Comparison of ENCODE assay signal across 8 cellular contexts in the genomic region with DNA sequence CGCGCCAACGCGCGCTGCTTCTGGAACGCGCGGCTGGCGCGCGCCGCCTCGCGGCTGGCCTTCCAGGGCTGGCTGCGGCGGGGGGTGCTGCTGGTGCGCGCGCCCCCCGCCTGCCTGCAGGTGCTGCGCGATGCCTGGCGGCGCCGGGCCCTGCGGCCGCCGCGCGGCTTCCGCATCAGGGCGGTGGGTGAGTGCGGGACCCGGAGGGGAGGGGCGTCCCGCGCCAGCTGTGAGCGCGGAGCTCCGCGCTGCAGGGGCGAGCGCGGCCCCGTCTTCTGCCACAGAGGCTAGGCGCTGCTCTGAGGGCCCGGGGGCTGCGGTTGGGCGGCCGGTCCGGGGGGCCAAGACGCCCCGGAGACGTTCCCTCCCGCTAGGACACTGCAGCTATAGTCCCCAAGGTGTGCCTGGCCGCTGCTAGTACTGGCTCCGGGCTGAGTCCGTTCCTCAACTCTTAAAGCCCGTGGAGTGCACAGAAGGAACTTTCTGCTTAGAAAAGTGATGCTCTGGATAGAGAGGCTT. TPM values are rescaled to one million over a fixed set of nuclear protein-coding genes. Genes with fewer than 3 reads are reported as not detected.
DNase-seq lines count a peak whose midpoint lies in the region; ATAC-seq and TF ChIP-seq lines count a peak whose summit lies in the region.
"Not testable (repeated sequence)": the region's sequence is repeated elsewhere in the genome, so short reads cannot be mapped to it uniquely, and the experiment has no call there.

No MANE protein-coding gene starts in this region.

- WGBS in right lobe of liver (ENCODE audit: insufficient coverage, low coverage, low lambda C conversion rate, missing lambda C conversion rate) = no CpG with 5 or more reads among the region's 59 CpGs

- CTCF ChIA-PET in OCI-LY7 (lab: Charles Lee; ENCODE audit: unreplicated experiment) = interaction anchor here (1.2 kb wide), 1 partner anchor 278 kb away, joined by 3 read pairs; no protein-coding TSS in a partner anchor

- peak overlapping the region in 2 of 3 donors; percentile 50 to 71 for H3K9ac ChIP-seq in skeletal muscle tissue (ENCODE audit: low read depth in 1 of 3, low read length in 3 of 3)

- not testable (repeated sequence) for BruUV-seq in OCI-LY7 (replicated peaks; lab: Mats Ljungman, UMichigan)

- DNase-seq in AG10803 (ENCODE audit: low read depth); right lobe of liver: not testable (repeated sequence)
- DNase-seq in OCI-LY7 (ENCODE audit: low spot score) = peak; percentile 45
- DNase-seq in endothelial cell (ENCODE audit: low spot score) = peak; percentile 15

- H3K4me3 ChIP-seq in AG10803 (ENCODE audit: low read length) = 0 out of 2 replicates have a peak overlapping the region, but pooled peaks have one; percentile 15
- peak overlapping the region; percentile 66 for H3K4me3 ChIP-seq in OCI-LY7 (ENCODE audit: low read depth, low read length, poor library complexity, severe bottlenecking)
- peak overlapping the region in 2 of 3 donors; percentile 32 to 45 for H3K4me3 ChIP-seq in right lobe of liver
- peak overlapping the region; percentile 30 to 55 (median 41) for H3K4me3 ChIP-seq in skeletal muscle tissue (ENCODE audit: low read length in 3 of 3)

- H3K4me1 ChIP-seq in OCI-LY7 (ENCODE audit: insufficient read depth, low read length, poor library complexity, severe bottlenecking); right lobe of liver; skeletal muscle tissue (ENCODE audit: control insufficient read depth in 3 of 3, insufficient read depth in 3 of 3, low read length in 3 of 3): not testable (repeated sequence)

- not testable (repeated sequence) for H3K4me1 Mint-ChIP-seq in activated T-helper 17 cell treated with anti-CD3 and anti-CD28 coated beads, Interleukin-2, amount 50 U/mL, for 72 hours; endothelial cell (ENCODE audit: unreplicated experiment)

- H3K9me3 Mint-ChIP-seq in activated T-helper 17 cell treated with anti-CD3 and anti-CD28 coated beads, Interleukin-2, amount 50 U/mL, for 72 hours; endothelial cell (ENCODE audit: unreplicated experiment): not testable (repeated sequence)

- not testable (repeated sequence) for H3K27ac ChIP-seq in OCI-LY7 (ENCODE audit: low read depth, low read length, poor library complexity, severe bottlenecking); right lobe of liver; skeletal muscle tissue (ENCODE audit: low read depth, low read length)

- H3K4me3 Mint-ChIP-seq in activated T-helper 17 cell treated with anti-CD3 and anti-CD28 coated beads, Interleukin-2, amount 50 U/mL, for 72 hours = peak overlapping the region; percentile 32
- peak overlapping the region; percentile 74 for H3K4me3 Mint-ChIP-seq in endothelial cell (ENCODE audit: unreplicated experiment)

- TF ChIP-seq POLR2A in right lobe of liver (IDR thresholded peaks at IDR 0.05) = not testable (repeated sequence)

- not testable (repeated sequence) for H3K27ac Mint-ChIP-seq in activated T-helper 17 cell treated with anti-CD3 and anti-CD28 coated beads, Interleukin-2, amount 50 U/mL, for 72 hours; endothelial cell (ENCODE audit: unreplicated experiment)

- peak overlapping the region; percentile 69 for H3K4me2 ChIP-seq in OCI-LY7 (ENCODE audit: low read length)

- not testable (repeated sequence) for TF ChIP-seq CTCF in AG10803 (conservative IDR thresholded peaks at IDR 0.05; ENCODE audit: low read length); OCI-LY7 (conservative IDR thresholded peaks at IDR 0.05; ENCODE audit: low read length); endothelial cell (IDR thresholded peaks at IDR 0.05; ENCODE audit: unreplicated experiment); right lobe of liver (IDR thresholded peaks at IDR 0.05)

- not testable (repeated sequence) for H3K36me3 ChIP-seq in OCI-LY7 (ENCODE audit: insufficient read depth, low read length); right lobe of liver; skeletal muscle tissue (ENCODE audit: control insufficient read depth in 3 of 3, insufficient read depth in 3 of 3, low read length in 3 of 3)

- intact Hi-C loops in OCI-LY7 (cut with micrococcal nuclease; ENCODE audit: unreplicated experiment) = loop anchor here (5.0 to 10.0 kb wide), 2 partner anchors 273 to 301 kb away; a partner anchor contains a TSS
- intact Hi-C loops in right lobe of liver (cut with DNase I) = not testable (repeated sequence)

- not testable (repeated sequence) for H3K9me2 ChIP-seq in OCI-LY7 (ENCODE audit: insufficient read depth, low read length)

- not testable (repeated sequence) for H3K79me2 ChIP-seq in OCI-LY7 (ENCODE audit: insufficient read depth, low read depth, low read length)

- not testable (repeated sequence) for H3K27me3 ChIP-seq in right lobe of liver; skeletal muscle tissue (ENCODE audit: control insufficient read depth in 3 of 3, insufficient read depth in 3 of 3, low read length in 3 of 3)

- not testable (repeated sequence) for H3K9me3 ChIP-seq in OCI-LY7 (ENCODE audit: low read length); right lobe of liver; skeletal muscle tissue (ENCODE audit: control insufficient read depth in 3 of 3, low read length in 3 of 3)

- ATAC-seq in GM19025 (IDR thresholded peaks at IDR 0.05; ENCODE audit: low read depth, unreplicated experiment) (peak; percentile 39), HG03108 (IDR thresholded peaks at IDR 0.05; ENCODE audit: unreplicated experiment) (peak; percentile 37), right lobe of liver (peak; percentile 7 to 43 (median 33))
- peak; percentile 44 for ATAC-seq in activated T-helper 17 cell treated with anti-CD3 and anti-CD28 coated beads, Interleukin-2, amount 50 U/mL, for 72 hours (replicated peaks)

- H4K20me1 ChIP-seq in OCI-LY7 (ENCODE audit: insufficient read depth, low read length) = not testable (repeated sequence)

- H3K27me3 Mint-ChIP-seq in activated T-helper 17 cell treated with anti-CD3 and anti-CD28 coated beads, Interleukin-2, amount 50 U/mL, for 72 hours; endothelial cell (ENCODE audit: unreplicated experiment): not testable (repeated sequence)

- H3K36me3 Mint-ChIP-seq in activated T-helper 17 cell treated with anti-CD3 and anti-CD28 coated beads, Interleukin-2, amount 50 U/mL, for 72 hours (ENCODE audit: low read depth); endothelial cell (ENCODE audit: low read depth, unreplicated experiment): not testable (repeated sequence)

- peak overlapping the region; percentile 62; the same call in 1 of the 2 replicates for H2AFZ ChIP-seq in OCI-LY7 (ENCODE audit: low read length)

- POLR2A ChIA-PET in OCI-LY7 (lab: Charles Lee) = interaction anchor here (0.6 to 1.1 kb wide), 2 partner anchors 11 to 15 kb away, joined by 3 to 4 read pairs; no protein-coding TSS in a partner anchor

RNA-seq across cellular contexts. Expression of a gene that starts 0.8 kb away (rescaled TPM):
- 2.8 and 3.6 TPM in 2 replicates for total RNA-seq in OCI-LY7 (2014; rRNA removed; shearing (Covaris generic))
- total RNA-seq in OCI-LY7 (2022) (2.5 and 2.6 TPM in 2 replicates), endothelial cell (ENCODE audit: unreplicated experiment) (0.21 TPM), right lobe of liver (under 1 TPM in 5 of 6 experiments, not detected in 1; 0.12 to 0.81 (median 0.20) TPM), skeletal muscle tissue (3.7 TPM)
- under 1 TPM; 0.21 to 0.39 TPM for total RNA-seq in activated T-helper 17 cell treated with anti-CD3 and anti-CD28 coated beads, Interleukin-2, amount 50 U/mL, for 72 hours

Comparison
In these comparisons a context has a peak if more than half of its experiments do, and no peak if none do; other contexts are left out.
1. H3K4me3 ChIP-seq: peak in every context shown above with its lines; median percentile 66 in OCI-LY7; 41 in skeletal muscle tissue; 38 in right lobe of liver; 15 in AG10803.